ENCODE assay signal across 14 cellular contexts in the genomic region with DNA sequence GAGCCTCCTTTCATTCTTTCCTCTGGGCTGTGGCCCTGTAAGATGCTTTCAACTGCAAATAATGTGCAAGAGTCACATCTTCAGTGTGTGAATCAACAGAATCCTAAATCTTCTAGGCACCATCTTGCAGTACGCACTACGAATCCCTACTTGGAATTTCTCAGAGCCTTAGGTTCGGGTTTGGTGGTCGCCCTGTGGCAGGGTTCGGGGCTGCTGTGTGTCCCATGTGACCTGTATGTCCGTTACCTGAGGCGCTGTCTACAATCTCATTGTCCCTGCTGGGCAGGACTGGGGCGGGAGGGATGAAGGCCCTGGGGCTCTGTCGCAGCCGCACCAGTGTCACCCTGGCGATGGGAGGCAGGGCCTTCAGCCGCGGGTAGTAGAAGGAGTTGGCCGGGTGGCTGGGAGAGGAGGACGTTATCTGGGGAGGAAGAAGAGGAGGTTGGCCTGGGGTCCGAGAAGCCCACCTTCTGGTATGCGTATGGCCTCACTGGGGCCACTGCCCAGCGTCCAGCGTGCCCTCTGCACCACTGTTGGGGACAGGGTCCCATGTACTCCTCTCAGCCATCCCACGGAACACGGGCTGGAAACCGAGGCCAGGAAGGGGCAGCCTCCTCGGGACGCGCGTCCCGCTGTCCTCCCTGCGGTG. TPM values are rescaled to one million over a fixed set of nuclear protein-coding genes. Genes with fewer than 3 reads are reported as not detected.
DNase-seq lines count a peak whose midpoint lies in the region; ATAC-seq lines count a peak whose summit lies in the region.
"Had no signal": no experiment of that assay in that cellular context is flagged by ENCODE, and none has a peak within 500 bp of the region (broad histone marks: within the 10 kb centered on the region; RNA-seq: fewer than 3 reads in every experiment).

No MANE protein-coding gene starts in this region.

- no peak overlapping the region for H2AK5ac ChIP-seq in mesendoderm (ENCODE audit: low read length)

- no peak overlapping the region for H2BK5ac ChIP-seq in mesendoderm (ENCODE audit: low read length)

- no peak overlapping the region for H3K4ac ChIP-seq in mesendoderm (ENCODE audit: low read depth, low read length)

- no peak overlapping the region for H3K56ac ChIP-seq in mesendoderm (ENCODE audit: low read length)

- H3K23ac ChIP-seq in mesendoderm (ENCODE audit: low read length), result no peak overlapping the region

- ATAC-seq in memory B cell (ENCODE audit: low read depth) (no peak), esophagus mucosa (no peak)

- peaks cover 22% of the 10 kb centered on the region for H3K4me1 Mint-ChIP-seq in activated naive CD4-positive, alpha-beta T cell treated with anti-CD3 and anti-CD28 coated beads, Interleukin-2, amount 50 U/mL, for 24 hours
- H3K4me1 Mint-ChIP-seq in memory B cell, result peaks cover 22% of the 10 kb centered on the region

- H3K79me1 ChIP-seq in mesendoderm (ENCODE audit: low read length), result no peaks in the 10 kb centered on the region

- H3K36me3 ChIP-seq in adipocyte (ENCODE audit: control insufficient read depth, insufficient read depth, low read length, severe bottlenecking), result peaks cover 16% of the 10 kb centered on the region
- no peaks in the 10 kb centered on the region for H3K36me3 ChIP-seq in urinary bladder (ENCODE audit: insufficient read depth)
- no peaks in the 10 kb centered on the region for H3K36me3 ChIP-seq in mesendoderm (ENCODE audit: control insufficient read depth, insufficient read depth, low read length)

- H3K9ac ChIP-seq in adipocyte (ENCODE audit: low read length) (peak overlapping the region; percentile 36), mesendoderm (ENCODE audit: low read length) (no peak overlapping the region)

- H3K9me3 ChIP-seq in adipocyte (ENCODE audit: control insufficient read depth, low read length), result no peaks in the 10 kb centered on the region
- H3K9me3 ChIP-seq: testis had no signal

- no peak overlapping the region for H3K18ac ChIP-seq in mesendoderm (ENCODE audit: low read length)

- no peak overlapping the region for H2BK15ac ChIP-seq in mesendoderm (replicated peaks; ENCODE audit: low read depth)

- H3K27me3 ChIP-seq in adipocyte (replicated peaks; ENCODE audit: control insufficient read depth, insufficient read depth, low read length), result no peaks in the 10 kb centered on the region
- H3K27me3 ChIP-seq in mesendoderm (ENCODE audit: insufficient read depth, low read length, poor library complexity), result peaks cover 30% of the 10 kb centered on the region
- H3K27me3 ChIP-seq: testis had no signal

- no peaks in the 10 kb centered on the region for H3K36me3 Mint-ChIP-seq in activated naive CD4-positive, alpha-beta T cell treated with anti-CD3 and anti-CD28 coated beads, Interleukin-2, amount 50 U/mL, for 24 hours
- no peaks in the 10 kb centered on the region for H3K36me3 Mint-ChIP-seq in memory B cell

- H3K79me2 ChIP-seq in mesendoderm (ENCODE audit: control insufficient read depth, insufficient read depth, low read length), result no peaks in the 10 kb centered on the region

- peaks cover 27% of the 10 kb centered on the region for H3K4me1 ChIP-seq in adipocyte (ENCODE audit: control insufficient read depth, insufficient read depth, low read length)
- no peaks in the 10 kb centered on the region for H3K4me1 ChIP-seq in urinary bladder (ENCODE audit: insufficient read depth)
- no peaks in the 10 kb centered on the region for H3K4me1 ChIP-seq in mesendoderm (ENCODE audit: control insufficient read depth, low read depth, low read length)

- H3K9me3 Mint-ChIP-seq in activated naive CD4-positive, alpha-beta T cell treated with anti-CD3 and anti-CD28 coated beads, Interleukin-2, amount 50 U/mL, for 24 hours, result no peaks in the 10 kb centered on the region
- H3K9me3 Mint-ChIP-seq in memory B cell, result no peaks in the 10 kb centered on the region

- H4K8ac ChIP-seq in mesendoderm (ENCODE audit: low read depth, low read length), result no peak overlapping the region

- H3K4me3 Mint-ChIP-seq in activated naive CD4-positive, alpha-beta T cell treated with anti-CD3 and anti-CD28 coated beads, Interleukin-2, amount 50 U/mL, for 24 hours, result peak overlapping the region; percentile 66
- H3K4me3 Mint-ChIP-seq in memory B cell, result peak overlapping the region; percentile 64

- H4K5ac ChIP-seq in mesendoderm (ENCODE audit: low read length), result no peak overlapping the region

- H3K27ac ChIP-seq in urinary bladder (ENCODE audit: low read depth) (no peak overlapping the region), mesendoderm (ENCODE audit: low read depth, low read length) (no peak overlapping the region)
- H3K27ac ChIP-seq: testis had no signal

- no peak overlapping the region for H3K27ac Mint-ChIP-seq in activated naive CD4-positive, alpha-beta T cell treated with anti-CD3 and anti-CD28 coated beads, Interleukin-2, amount 50 U/mL, for 24 hours
- H3K27ac Mint-ChIP-seq in memory B cell, result no peak overlapping the region

- no peak overlapping the region for H3K4me2 ChIP-seq in mesendoderm (ENCODE audit: low read length)

- no peak overlapping the region for H2BK120ac ChIP-seq in mesendoderm (ENCODE audit: low read depth, low read length)

- peaks cover 2% of the 10 kb centered on the region for H3K27me3 Mint-ChIP-seq in activated naive CD4-positive, alpha-beta T cell treated with anti-CD3 and anti-CD28 coated beads, Interleukin-2, amount 50 U/mL, for 24 hours
- peaks cover 10% of the 10 kb centered on the region for H3K27me3 Mint-ChIP-seq in memory B cell

- peak overlapping the region; percentile 40 for H3K4me3 ChIP-seq in adipocyte (ENCODE audit: low read length)
- H3K4me3 ChIP-seq in urinary bladder (ENCODE audit: low read depth, low read length), result peak overlapping the region; percentile 44
- H3K4me3 ChIP-seq in mesendoderm (ENCODE audit: low read length), result no peak overlapping the region

- DNase-seq in activated naive CD4-positive, alpha-beta T cell treated with Interleukin-2 at 50 U/mL for 16 hours, result no peak
- no peak for DNase-seq in adipocyte (ENCODE audit: low read depth)
- no peak for DNase-seq in memory B cell (ENCODE audit: low spot score in 2 of 2)
- no peak for DNase-seq in cortex of kidney (lab: John Stamatoyannopoulos, UW)
- DNase-seq in mesendoderm, result no peak
- DNase-seq: ACHN, DMS153, kidney glomerular epithelial cell, NCI-H2029 treated with DMSO at 0.1 percent for 48 hours, testis had no signal

- WGBS in urinary bladder, result 90% methylated on average over 28 of the region's 28 CpGs
- WGBS in mesendoderm (ENCODE audit: extremely low coverage, insufficient coverage, low lambda C conversion rate), result no CpG with 5 or more reads among the region's 28 CpGs

RNA-seq across cellular contexts. Expression of a gene that starts 2.1 kb away (rescaled TPM):
- 119 TPM for total RNA-seq in urinary bladder
- polyA plus RNA-seq in urinary bladder, result 123 TPM
- 9.4 TPM for total RNA-seq in esophagus mucosa
- 0.28 TPM for polyA plus RNA-seq in mesendoderm (2013, experiment 1 of 2)
- 0.25 TPM for polyA plus RNA-seq in mesendoderm (2013, experiment 2 of 2)

RNA-seq across cellular contexts. Expression of a gene that starts 56.9 kb away (rescaled TPM):
- 4.0 TPM for total RNA-seq in urinary bladder
- 4.2 TPM for polyA plus RNA-seq in urinary bladder
- 1.4 TPM for total RNA-seq in esophagus mucosa
- polyA plus RNA-seq in mesendoderm (2013, experiment 1 of 2), result 1.7 TPM
- polyA plus RNA-seq in mesendoderm (2013, experiment 2 of 2), result 2.1 TPM
- total RNA-seq: LHCN-M2 had no signal

Comparison
In these comparisons a context has a peak if more than half of its experiments do, and no peak if none do; other contexts are left out.
1. RNA of a gene that starts 2.1 kb away (total RNA-seq): 119 TPM in urinary bladder (single experiment); 9.4 TPM in esophagus mucosa (single experiment); every median in the first group is over 10 times any median in the second.